27 cellular contexts compared by ENCODE assay signal in the genomic region with DNA sequence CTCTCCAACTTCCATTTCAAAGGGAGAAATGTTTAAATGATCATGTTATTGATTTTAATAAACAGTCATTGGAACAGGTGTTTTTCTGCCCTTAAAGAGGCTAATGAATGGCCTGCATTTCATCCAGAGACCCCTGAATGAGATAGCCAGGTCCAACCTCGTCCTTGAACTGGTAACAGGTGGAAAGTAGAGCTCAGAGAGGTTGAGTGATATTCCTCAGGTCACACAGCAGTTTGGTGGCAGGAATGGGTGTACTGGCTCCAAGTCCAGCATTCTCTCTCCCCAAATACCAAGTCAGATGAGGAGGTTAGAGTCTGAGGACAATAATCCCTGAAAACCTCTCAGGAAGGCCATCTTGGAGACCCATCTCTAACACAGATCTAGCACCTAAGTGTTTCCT.
"Had no signal": no experiment of that assay in that cellular context is flagged by ENCODE, and none has a peak within 500 bp of the region (broad histone marks: within the 10 kb centered on the region; RNA-seq: fewer than 3 reads in every experiment).

No MANE protein-coding gene starts in this region.

- ATAC-seq: effector memory CD8-positive, alpha-beta T cell; esophagus mucosa; gastrocnemius medialis; heart right ventricle; left cardiac atrium; left lung; left ventricle myocardium superior; lower lobe of right lung; naive thymus-derived CD4-positive, alpha-beta T cell; natural killer cell had no signal

- FAIRE-seq: endometrium, islet of Langerhans, keratinocyte had no signal

- H3K4me3 ChIP-seq: esophagus squamous epithelium, gastrocnemius medialis, heart right ventricle, left lung, lower lobe of right lung had no signal

- H3K36me3 ChIP-seq: esophagus squamous epithelium, gastrocnemius medialis, heart right ventricle, left lung, lower lobe of right lung had no signal

- H3K27ac Mint-ChIP-seq: dendritic cell treated with granulocyte-macrophage colony-stimulating factor and Interleukin-4, amounts not matched to agents 40 ng/mL and 50 ng/mL, for 4 days; effector memory CD8-positive, alpha-beta T cell; endodermal cell; memory B cell; naive thymus-derived CD4-positive, alpha-beta T cell; natural killer cell had no signal

- H3K4me1 Mint-ChIP-seq: memory B cell, natural killer cell had no signal

- H3K36me3 Mint-ChIP-seq: memory B cell, natural killer cell had no signal

- H3K9me3 Mint-ChIP-seq: dendritic cell treated with granulocyte-macrophage colony-stimulating factor and Interleukin-4, amounts not matched to agents 40 ng/mL and 50 ng/mL, for 4 days; effector memory CD8-positive, alpha-beta T cell had no signal

- H3K27me3 ChIP-seq: gastrocnemius medialis, left lung had no signal

- H3K9me3 ChIP-seq: esophagus squamous epithelium, gastrocnemius medialis, lower lobe of right lung had no signal

- H3K27ac ChIP-seq: epithelial cell of prostate, esophagus squamous epithelium, gastrocnemius medialis, heart right ventricle, left lung, lower lobe of right lung had no signal

- H3K4me1 ChIP-seq: gastrocnemius medialis, left lung, lower lobe of right lung had no signal

- H3K4me3 Mint-ChIP-seq: dendritic cell treated with granulocyte-macrophage colony-stimulating factor and Interleukin-4, amounts not matched to agents 40 ng/mL and 50 ng/mL, for 4 days; effector memory CD8-positive, alpha-beta T cell; endodermal cell; memory B cell; naive thymus-derived CD4-positive, alpha-beta T cell; natural killer cell had no signal

- DNase-seq: cortex of kidney; effector CD8-positive, alpha-beta T cell; effector memory CD8-positive, alpha-beta T cell; endodermal cell; erythroblast; esophagus squamous epithelium; foreskin fibroblast; foreskin melanocyte; gastrocnemius medialis; glutamatergic neuron; heart right ventricle; hippocampal formation; left cardiac atrium; left lung; left ventricle myocardium superior; lower lobe of right lung; mesendoderm; midbrain; naive thymus-derived CD4-positive, alpha-beta T cell; natural killer cell had no signal
